9 cellular contexts compared by ENCODE assay signal in genomic region chr13:30576528-30576927, GRCh38. TPM values are rescaled to one million over a fixed set of nuclear protein-coding genes. Genes with fewer than 3 reads are reported as not detected.
DNase-seq lines count a peak whose midpoint lies in the region; ATAC-seq and TF ChIP-seq lines count a peak whose summit lies in the region.
"Had no signal": no experiment of that assay in that cellular context is flagged by ENCODE, and none has a peak within 500 bp of the region (broad histone marks: within the 10 kb centered on the region; RNA-seq: fewer than 3 reads in every experiment).

No MANE protein-coding gene starts in this region.

- DNase-seq in BE2C (peak; percentile 22), NCI-H2107 treated with DMSO at 0.1 percent for 48 hours (lab: John Stamatoyannopoulos, UW; ENCODE audit: unreplicated experiment) (peak; percentile 59), islet precursor cell (peak; percentile 34), NCI-H2196 treated with DMSO at 0.1 percent for 48 hours (lab: John Stamatoyannopoulos, UW; ENCODE audit: unreplicated experiment) (no peak), dorsolateral prefrontal cortex (no peak)
- peak; percentile 38 for DNase-seq in activated T-cell treated with anti-CD3 and anti-CD28 coated beads, Interleukin-2, amount 50 U/mL, for 4 hours

- no peaks in the 10 kb centered on the region for H3K36me3 ChIP-seq in BE2C

- no peaks in the 10 kb centered on the region for H3K36me3 Mint-ChIP-seq in activated T-cell treated with anti-CD3 and anti-CD28 coated beads, Interleukin-2, amount 50 U/mL, for 4 hours (ENCODE audit: insufficient read depth)

- H3K4me1 Mint-ChIP-seq in activated T-cell treated with anti-CD3 and anti-CD28 coated beads, Interleukin-2, amount 50 U/mL, for 4 hours (ENCODE audit: low read depth) = peaks cover 33% of the 10 kb centered on the region

- H3K27me3 ChIP-seq in BE2C = no peaks in the 10 kb centered on the region
- H3K27me3 ChIP-seq in dorsolateral prefrontal cortex = no peaks in the 10 kb centered on the region

- H3K9me3 ChIP-seq in BE2C = no peaks in the 10 kb centered on the region

- no peaks in the 10 kb centered on the region for H3K9me3 Mint-ChIP-seq in activated T-cell treated with anti-CD3 and anti-CD28 coated beads, Interleukin-2, amount 50 U/mL, for 4 hours
- H3K9me3 Mint-ChIP-seq: neural crest cell had no signal

- TF ChIP-seq CTCF in BE2C (IDR thresholded peaks at IDR 0.05; ENCODE audit: low read depth, low read length) (no peak), dorsolateral prefrontal cortex (IDR thresholded peaks at IDR 0.05 in 54 of 56, conservative IDR thresholded peaks at IDR 0.05 in 2 of 56; ENCODE audit: low read depth in 1 of 56, partially characterized antibody in 56 of 56) (no peak)

- H3K4me1 ChIP-seq in BE2C = no peaks in the 10 kb centered on the region

- ATAC-seq in activated T-cell treated with anti-CD3 and anti-CD28 coated beads, Interleukin-2, amount 50 U/mL, for 4 hours = peak; percentile 63 to 78
- no peak for ATAC-seq in esophagus mucosa
- no peak for ATAC-seq in HG03139 (IDR thresholded peaks at IDR 0.05; ENCODE audit: unreplicated experiment)

- H3K4me3 ChIP-seq in BE2C (ENCODE audit: low read depth, low read length) (no peak overlapping the region), dorsolateral prefrontal cortex (no peak overlapping the region)

- H3K27me3 Mint-ChIP-seq in activated T-cell treated with anti-CD3 and anti-CD28 coated beads, Interleukin-2, amount 50 U/mL, for 4 hours (ENCODE audit: low read depth) = no peaks in the 10 kb centered on the region

- no peak overlapping the region for H3K27ac ChIP-seq in dorsolateral prefrontal cortex

- H3K4me3 Mint-ChIP-seq in activated T-cell treated with anti-CD3 and anti-CD28 coated beads, Interleukin-2, amount 50 U/mL, for 4 hours = no peak overlapping the region
- H3K4me3 Mint-ChIP-seq: neural crest cell had no signal

- intact Hi-C loops in dorsolateral prefrontal cortex (cut with DNase I) = loop anchor here in 1 of 2 donors (10.0 kb wide), 1 partner anchor 442 kb away; no protein-coding TSS in a partner anchor

RNA-seq across cellular contexts. Expression of gene USPL1, which starts 41.2 kb away (rescaled TPM):
- polyA plus RNA-seq in BE2C (2012; ENCODE audit: insufficient read depth, insufficient read length, low read depth) = 65.9 TPM
- 10 to 100 TPM; 12.9 to 13.7 (median 13.3) TPM for total RNA-seq in activated T-cell treated with anti-CD3 and anti-CD28 coated beads, Interleukin-2, amount 50 U/mL, for 4 hours
- 10 to 100 TPM; 14.6 to 43.5 (median 21.5) TPM for total RNA-seq in dorsolateral prefrontal cortex
- 5.7 TPM for total RNA-seq in esophagus mucosa

Comparison
In these comparisons a context has a peak if more than half of its experiments do, and no peak if none do; other contexts are left out.
1. DNase-seq: peak in BE2C (single experiment), NCI-H2107 treated with DMSO at 0.1 percent for 48 hours (single experiment), activated T-cell treated with anti-CD3 and anti-CD28 coated beads, Interleukin-2, amount 50 U/mL, for 4 hours (single experiment) and islet precursor cell (single experiment); none in NCI-H2196 treated with DMSO at 0.1 percent for 48 hours (single experiment) and dorsolateral prefrontal cortex (0 of 10).
2. ATAC-seq: peak in activated T-cell treated with anti-CD3 and anti-CD28 coated beads, Interleukin-2, amount 50 U/mL, for 4 hours (2 of 2); none in esophagus mucosa (single experiment) and HG03139 (single experiment).